ENCODE assay signal across 9 cellular contexts in the genomic region with DNA sequence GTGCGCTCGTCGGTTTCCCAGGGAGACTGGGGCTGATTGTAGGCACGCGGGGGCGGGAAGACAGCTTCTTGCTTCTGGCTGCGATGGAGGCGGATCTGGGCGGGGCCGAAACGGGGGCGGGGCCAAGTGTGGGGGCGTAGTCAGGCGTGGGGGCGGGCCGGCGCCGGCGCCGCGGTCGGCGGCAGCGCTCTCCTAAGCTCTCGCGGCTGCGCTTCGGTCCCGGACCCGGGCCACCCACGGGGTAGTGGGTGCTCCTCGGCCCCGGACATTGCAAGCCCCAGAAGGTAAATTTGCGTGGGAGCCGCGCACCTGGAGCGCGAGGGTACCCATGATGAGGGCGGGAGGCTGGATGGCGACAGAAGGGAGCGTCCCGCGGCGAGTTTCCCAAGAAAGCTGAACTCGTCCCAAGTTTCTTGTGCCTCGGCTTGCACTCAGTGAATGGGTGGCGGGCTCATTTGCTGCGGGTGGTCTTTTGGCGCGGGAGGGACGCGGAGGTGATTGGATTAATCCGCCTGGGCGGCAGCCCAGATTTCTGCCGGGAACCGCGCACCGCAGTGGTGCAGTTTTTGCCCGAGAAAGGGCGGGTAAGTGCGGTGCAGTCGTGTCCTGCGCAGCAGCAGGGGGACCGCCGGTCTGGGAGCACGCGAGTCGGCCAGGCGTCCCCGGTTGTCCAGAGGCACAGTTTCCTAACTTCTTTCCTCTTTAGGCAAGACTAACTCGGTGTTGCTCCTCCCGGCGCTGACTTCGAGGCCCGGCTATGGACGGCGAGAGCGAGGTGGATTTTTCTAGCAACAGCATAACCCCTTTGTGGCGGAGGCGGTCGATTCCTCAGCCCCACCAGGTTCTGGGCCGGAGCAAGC. TPM values are rescaled to one million over a fixed set of nuclear protein-coding genes. Genes with fewer than 3 reads are reported as not detected.
DNase-seq lines count a peak whose midpoint lies in the region; ATAC-seq and TF ChIP-seq lines count a peak whose summit lies in the region.
"Had no signal": no experiment of that assay in that cellular context is flagged by ENCODE, and none has a peak within 500 bp of the region (broad histone marks: within the 10 kb centered on the region; RNA-seq: fewer than 3 reads in every experiment).

Gene ARHGEF26, plus strand, starts transcription at position 155 of the 860 bp plus-strand sequence. Its CDS starts 603 bp downstream, at position 758.

- TF ChIP-seq CTCF in endothelial cell (IDR thresholded peaks at IDR 0.05; ENCODE audit: unreplicated experiment) = no peak

- DNase-seq in NOMO-1 treated with DMSO at 0.1 percent for 48 hours (lab: John Stamatoyannopoulos, UW; ENCODE audit: unreplicated experiment) (peak; percentile 16), NOMO-1 treated with dmso at 0.1 percent for 144 hours (lab: John Stamatoyannopoulos, UW; ENCODE audit: unreplicated experiment) (no peak), NCI-H69 (lab: John Stamatoyannopoulos, UW) (peak; percentile 93), endothelial cell (ENCODE audit: low spot score) (peak; percentile 86), midbrain (lab: John Stamatoyannopoulos, UW) (peak; percentile 72)
- peak; percentile 12 for DNase-seq in activated CD8-positive, alpha-beta memory T cell treated with anti-CD3 and anti-CD28 coated beads, Interleukin-2, amount 50 U/mL, for 1 hour (ENCODE audit: extremely low read depth)
- DNase-seq in stimulated activated CD8-positive, alpha-beta memory T cell treated with anti-CD3 and anti-CD28 coated beads, Interleukin-15, amount 100 ng/mL, for 48 hours (ENCODE audit: low read depth in 2 of 2) = peak; percentile 39 to 44
- DNase-seq: DND-41 had no signal

- H3K27me3 Mint-ChIP-seq in endothelial cell (ENCODE audit: unreplicated experiment) = peaks cover 8% of the 10 kb centered on the region

- ATAC-seq in HG03139 (IDR thresholded peaks at IDR 0.05; ENCODE audit: unreplicated experiment) = peak; percentile 82

- H3K4me3 Mint-ChIP-seq in endothelial cell (ENCODE audit: unreplicated experiment) = peak within 1 kb of the TSS; percentile 88

- no peaks in the 10 kb centered on the region for H3K9me3 Mint-ChIP-seq in endothelial cell (ENCODE audit: unreplicated experiment)

- peaks cover 27% of the 10 kb centered on the region for H3K4me1 Mint-ChIP-seq in endothelial cell (ENCODE audit: unreplicated experiment)

- no peak within 1 kb of the TSS for H3K27ac Mint-ChIP-seq in endothelial cell (ENCODE audit: unreplicated experiment)

- no peaks in the 10 kb centered on the region for H3K36me3 Mint-ChIP-seq in endothelial cell (ENCODE audit: low read depth, unreplicated experiment)

RNA-seq across cellular contexts. Expression of gene ARHGEF26, which starts in this region (rescaled TPM):
- 22.9 TPM for total RNA-seq in endothelial cell (ENCODE audit: unreplicated experiment)
